ENCODE assay signal across 8 cellular contexts in the genomic region with DNA sequence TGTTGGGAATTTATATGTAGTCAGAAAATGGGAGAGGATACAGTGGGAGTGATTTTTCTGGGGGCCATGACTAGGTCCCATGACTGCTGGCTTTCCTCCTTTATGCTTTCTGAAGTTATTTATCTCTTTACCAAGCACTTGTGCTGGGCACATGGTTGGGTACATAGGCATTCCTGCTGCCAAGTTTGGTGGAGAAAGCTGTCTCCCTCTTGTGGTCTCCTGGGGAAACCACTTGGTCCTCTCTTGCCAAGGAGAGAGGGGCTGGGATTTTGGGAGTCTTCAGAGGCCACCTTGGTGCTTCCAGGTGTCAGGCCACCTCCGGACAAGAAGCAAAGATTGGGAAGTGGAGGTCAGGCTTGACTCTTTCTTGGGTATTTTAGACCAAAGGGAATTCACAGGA.
A peak's percentile ranks its signal among the peaks of the same experiment; 100 is the strongest.
DNase-seq lines count a peak whose midpoint lies in the region; ATAC-seq, FAIRE-seq and TF ChIP-seq lines count a peak whose summit lies in the region.

No MANE protein-coding gene starts in this region.

- peaks cover 3% of the 10 kb centered on the region for H3K9me3 ChIP-seq in keratinocyte (ENCODE audit: control insufficient read depth, low read depth, low read length)

- ATAC-seq in HG02759 (IDR thresholded peaks at IDR 0.05; ENCODE audit: unreplicated experiment) (no peak), HG03045 (IDR thresholded peaks at IDR 0.05; ENCODE audit: unreplicated experiment) (no peak)

- H3K4me2 ChIP-seq in keratinocyte (ENCODE audit: control insufficient read depth, extremely low read depth, insufficient read depth, low read depth, low read length) = no peak overlapping the region

- H3K9ac ChIP-seq in keratinocyte (ENCODE audit: control insufficient read depth, extremely low read depth, insufficient read depth, low read length) = no peak overlapping the region

- DNase-seq in GM10248 (ENCODE audit: extremely low spot score) (no peak), LNCaP clone FGC (ENCODE audit: low read depth) (no peak), keratinocyte (ENCODE audit: low read depth, low spot score) (no peak), NCI-H510A treated with DMSO at 0.1 percent for 48 hours (lab: John Stamatoyannopoulos, UW) (no peak), frontal cortex (ENCODE audit: low spot score in 2 of 2) (no peak)
- peak; percentile 13 to 34 for DNase-seq in activated CD4-positive, alpha-beta T cell treated with anti-CD3 and anti-CD28 coated beads, Interleukin-2, amount 50 U/mL, for 48 hours

- H3K36me3 ChIP-seq in keratinocyte (ENCODE audit: control insufficient read depth in 2 of 2, extremely low read depth in 1 of 2, insufficient read depth in 2 of 2, low read length in 2 of 2) = no peaks in the 10 kb centered on the region

- peak; percentile 34 for TF ChIP-seq CTCF in GM10248 (IDR thresholded peaks at IDR 0.05; ENCODE audit: control extremely low read depth, extremely low read depth, low read depth, missing control alignments)
- peak; percentile 58 for TF ChIP-seq CTCF in LNCaP clone FGC (IDR thresholded peaks at IDR 0.05; ENCODE audit: control insufficient read depth, extremely low read depth, insufficient read depth)
- peak; percentile 64 to 75 (median 73) for TF ChIP-seq CTCF in keratinocyte (optimal IDR thresholded peaks at IDR 0.05 in 1 of 3, IDR thresholded peaks at IDR 0.05 in 1 of 3, conservative IDR thresholded peaks at IDR 0.05 in 1 of 3; ENCODE audit: extremely low read depth in 1 of 3, insufficient read depth in 2 of 3, low read length in 3 of 3)

- no peaks in the 10 kb centered on the region for H3K9me1 ChIP-seq in keratinocyte (ENCODE audit: control insufficient read depth, extremely low read depth, insufficient read depth, low read length)

- H2AFZ ChIP-seq in keratinocyte (ENCODE audit: control insufficient read depth, low read length) = no peak overlapping the region

- CTCF ChIA-PET in GM10248 (lab: Yijun Ruan, JAX) = interaction anchor here (1.4 to 5.9 kb wide), 3 partner anchors 311 to 324 kb away, joined by 3 to 31 read pairs (median 4); no protein-coding TSS in a partner anchor

- H3K27me3 ChIP-seq in keratinocyte (ENCODE audit: control insufficient read depth, extremely low read depth, insufficient read depth, low read length) = peaks cover 7% of the 10 kb centered on the region

- no peaks in the 10 kb centered on the region for H4K20me1 ChIP-seq in keratinocyte (ENCODE audit: control insufficient read depth, extremely low read depth, insufficient read depth, low read length)

- dilution Hi-C loops in keratinocyte (cut with MboI; ENCODE audit: extremely low pct_ligation_motif_present, low sequenced_read_pairs) = no loop called here

- no peak for FAIRE-seq in keratinocyte (lab: Jason Lieb, UNC)
- FAIRE-seq in frontal cortex (lab: Jason Lieb, UNC) = no peak

- no peak overlapping the region for H3K4me3 ChIP-seq in LNCaP clone FGC (ENCODE audit: low read depth, low read length)
- H3K4me3 ChIP-seq in keratinocyte (ENCODE audit: control insufficient read depth in 2 of 3, extremely low read depth in 1 of 3, insufficient read depth in 2 of 3, low read depth in 1 of 3, low read length in 3 of 3) = no peak overlapping the region

- no peak overlapping the region for H3K27ac ChIP-seq in keratinocyte (ENCODE audit: control insufficient read depth, insufficient read depth, low read length)

- H3K4me1 ChIP-seq in keratinocyte (ENCODE audit: control insufficient read depth, extremely low read depth, insufficient read depth, low read length) = no peaks in the 10 kb centered on the region

- POLR2A ChIA-PET in GM10248 (lab: Yijun Ruan, JAX) = no interaction called here

- H3K79me2 ChIP-seq in keratinocyte (ENCODE audit: control insufficient read depth, insufficient read depth, low read length) = no peaks in the 10 kb centered on the region

Comparison
In these comparisons a context has a peak if more than half of its experiments do, and no peak if none do; other contexts are left out.
1. DNase-seq: peak in activated CD4-positive, alpha-beta T cell treated with anti-CD3 and anti-CD28 coated beads, Interleukin-2, amount 50 U/mL, for 48 hours (2 of 2); none in GM10248 (single experiment), LNCaP clone FGC (single experiment), keratinocyte (single experiment), NCI-H510A treated with DMSO at 0.1 percent for 48 hours (single experiment) and frontal cortex (0 of 2).
2. Peak in every context shown above with its lines, with median percentiles within 50 percentile points of each other: CTCF ChIP-seq.